Comparison of ENCODE assay signal across 16 cellular contexts in the genomic region with DNA sequence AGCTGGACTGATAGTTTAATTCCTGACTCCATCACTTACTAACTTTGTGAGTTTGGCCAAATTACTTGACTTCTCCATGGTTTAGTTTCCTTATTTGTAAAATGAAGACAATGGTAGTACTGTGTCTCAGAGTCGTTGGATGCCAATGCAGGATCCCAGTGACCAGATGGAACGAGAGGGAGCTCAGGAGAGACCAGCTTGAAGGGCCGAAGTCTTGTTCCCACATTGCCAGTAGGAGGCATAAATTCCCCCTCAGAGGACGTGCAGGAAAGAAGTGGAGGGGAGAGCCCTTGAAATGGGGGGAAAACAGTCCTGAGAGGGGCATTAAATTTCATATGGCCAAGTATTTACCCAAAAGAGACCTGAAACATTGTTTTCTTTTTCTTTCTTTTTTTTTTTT. TPM values are rescaled to one million over a fixed set of nuclear protein-coding genes. Genes with fewer than 3 reads are reported as not detected.
DNase-seq lines count a peak whose midpoint lies in the region; ATAC-seq and TF ChIP-seq lines count a peak whose summit lies in the region.
"Had no signal": no experiment of that assay in that cellular context is flagged by ENCODE, and none has a peak within 500 bp of the region (broad histone marks: within the 10 kb centered on the region; RNA-seq: fewer than 3 reads in every experiment).

No MANE protein-coding gene starts in this region.

- H3K27ac ChIP-seq in H9 (ENCODE audit: insufficient read length, low read depth, low read length) (no peak overlapping the region), breast epithelium (peak overlapping the region; percentile 73 to 78), left lung (peak overlapping the region; percentile 6 to 42), smooth muscle cell (ENCODE audit: low read depth) (peak overlapping the region; percentile 38)

- H3K23me2 ChIP-seq in H9 (ENCODE audit: insufficient read length, low read depth, low read length, poor library complexity, severe bottlenecking) = no peaks in the 10 kb centered on the region

- H3K27me3 ChIP-seq in H9 (ENCODE audit: insufficient read depth, low read length) (no peaks in the 10 kb centered on the region), breast epithelium (no peaks in the 10 kb centered on the region), left lung (no peaks in the 10 kb centered on the region), smooth muscle cell (ENCODE audit: low read depth) (no peaks in the 10 kb centered on the region)

- H2BK12ac ChIP-seq in H9 (ENCODE audit: insufficient read length, low read depth, low read length) = no peak overlapping the region

- DNase-seq in H9 = no peak
- DNase-seq in breast epithelium (ENCODE audit: low spot score in 2 of 2) = peak in 1 of 2 donors; percentile 27
- DNase-seq in left lung = no peak
- DNase-seq in smooth muscle cell (lab: John Stamatoyannopoulos, UW; ENCODE audit: unreplicated experiment) = no peak
- DNase-seq in glutamatergic neuron = no peak
- DNase-seq in activated CD4-positive, alpha-beta T cell treated with anti-CD3 and anti-CD28 coated beads, Interleukin-2, amount 10 ng/mL, durations not matched to agents 24 days and 14 days = no peak
- DNase-seq in GM19238 (ENCODE audit: insufficient read length, low spot score) = no peak
- DNase-seq: activated effector memory CD4-positive, alpha-beta T cell treated with Interleukin-2 at 50 U/mL for 16 hours; anterior cingulate cortex; naive thymus-derived CD4-positive, alpha-beta T cell; NCI-H2081; NCI-H69; T-helper 17 cell had no signal

- H4K20me1 ChIP-seq in H9 (ENCODE audit: control insufficient read depth, insufficient read depth, insufficient read length) (no peaks in the 10 kb centered on the region), smooth muscle cell (ENCODE audit: low read depth) (no peaks in the 10 kb centered on the region)

- TF ChIP-seq POLR2A in breast epithelium (IDR thresholded peaks at IDR 0.05) = no peak

- H3K23ac ChIP-seq in H9 (ENCODE audit: insufficient read length, low read depth, low read length) = no peak overlapping the region

- no peaks in the 10 kb centered on the region for H3K36me3 Mint-ChIP-seq in H9 (ENCODE audit: insufficient read depth in 1 of 3, low read depth in 3 of 3)
- peaks cover 5% of the 10 kb centered on the region for H3K36me3 Mint-ChIP-seq in glutamatergic neuron (ENCODE audit: unreplicated experiment)
- no peaks in the 10 kb centered on the region for H3K36me3 Mint-ChIP-seq in activated CD4-positive, alpha-beta T cell treated with anti-CD3 and anti-CD28 coated beads, Interleukin-2, amount 10 ng/mL, durations not matched to agents 24 days and 14 days (ENCODE audit: low read depth)

- no peak overlapping the region for H4K8ac ChIP-seq in H9 (replicated peaks; ENCODE audit: insufficient read length, low read depth, low read length)

- H2BK120ac ChIP-seq in H9 (ENCODE audit: low read depth, low read length, poor library complexity, severe bottlenecking) = no peak overlapping the region

- H4K91ac ChIP-seq in H9 (ENCODE audit: insufficient read length, low read depth, low read length) = no peak overlapping the region

- no peak overlapping the region for H4K5ac ChIP-seq in H9 (ENCODE audit: insufficient read length, low read depth, low read length)

- no peak overlapping the region for H2AK5ac ChIP-seq in H9 (ENCODE audit: insufficient read length, low read length)

- H3T11ph ChIP-seq in H9 (ENCODE audit: low read length) = no peak overlapping the region

- no peak overlapping the region for H2BK15ac ChIP-seq in H9 (ENCODE audit: low read depth, low read length)

- H3K36me3 ChIP-seq in breast epithelium (no peaks in the 10 kb centered on the region), left lung (no peaks in the 10 kb centered on the region), smooth muscle cell (ENCODE audit: low read depth) (no peaks in the 10 kb centered on the region)

- H3K9me3 Mint-ChIP-seq in H9 = no peaks in the 10 kb centered on the region
- no peaks in the 10 kb centered on the region for H3K9me3 Mint-ChIP-seq in glutamatergic neuron (ENCODE audit: unreplicated experiment)
- no peaks in the 10 kb centered on the region for H3K9me3 Mint-ChIP-seq in activated CD4-positive, alpha-beta T cell treated with anti-CD3 and anti-CD28 coated beads, Interleukin-2, amount 10 ng/mL, durations not matched to agents 24 days and 14 days
- H3K9me3 Mint-ChIP-seq: dendritic cell treated with granulocyte-macrophage colony-stimulating factor and Interleukin-4, amounts not matched to agents 40 ng/mL and 50 ng/mL, for 4 days; naive thymus-derived CD4-positive, alpha-beta T cell had no signal

- intact Hi-C loops in breast epithelium (cut with DNase I; ENCODE audit: low total_unique reads) = loop anchor here (5.0 kb wide), 1 partner anchor 841 kb away; no protein-coding TSS in a partner anchor
- intact Hi-C loops in left lung (cut with DNase I) = no loop called here
- intact Hi-C loops in activated CD4-positive, alpha-beta T cell treated with anti-CD3 and anti-CD28 coated beads, Interleukin-2, amount 10 ng/mL, durations not matched to agents 24 days and 14 days (cut with micrococcal nuclease) = no loop called here

- H3K56ac ChIP-seq in H9 (ENCODE audit: insufficient read length, low read depth, low read length) = no peak overlapping the region

- no peak overlapping the region for H3K18ac ChIP-seq in H9 (ENCODE audit: insufficient read length, low read depth, low read length)

- no peaks in the 10 kb centered on the region for H3K79me2 ChIP-seq in H9 (ENCODE audit: insufficient read depth, low read length)
- H3K79me2 ChIP-seq in smooth muscle cell (ENCODE audit: low read depth) = no peaks in the 10 kb centered on the region

- peak; percentile 45; the same call in 2 of the 3 replicates for TF ChIP-seq CTCF in H9 (conservative IDR thresholded peaks at IDR 0.05)
- TF ChIP-seq CTCF in breast epithelium (IDR thresholded peaks at IDR 0.05) = no peak
- TF ChIP-seq CTCF in left lung (IDR thresholded peaks at IDR 0.05) = no peak
- TF ChIP-seq CTCF in smooth muscle cell (IDR thresholded peaks at IDR 0.05; ENCODE audit: borderline replicate concordance, insufficient read depth, poor library complexity, severe bottlenecking) = no peak
- TF ChIP-seq CTCF in glutamatergic neuron (IDR thresholded peaks at IDR 0.05; ENCODE audit: partially characterized antibody, unreplicated experiment) = no peak

- H2AFZ ChIP-seq in H9 (ENCODE audit: low read length) = no peak overlapping the region
- H2AFZ ChIP-seq in smooth muscle cell (ENCODE audit: low read depth) = no peak overlapping the region

- peaks cover 9% of the 10 kb centered on the region for H3F3A ChIP-seq in smooth muscle cell (ENCODE audit: low read depth)

- H3K79me1 ChIP-seq in H9 (ENCODE audit: insufficient read depth, low read depth, low read length, poor library complexity, severe bottlenecking) = no peaks in the 10 kb centered on the region

- no peak overlapping the region for H2BK5ac ChIP-seq in H9 (ENCODE audit: insufficient read length, low read length)

- H3K4me3 ChIP-seq in breast epithelium (no peak overlapping the region), left lung (no peak overlapping the region), smooth muscle cell (no peak overlapping the region)

- no peak overlapping the region for H3K14ac ChIP-seq in H9 (ENCODE audit: insufficient read depth, low read length)

- 0 out of 4 replicates have a peak, but pooled peaks cover 0 to 2% of the 10 kb centered on the region in 2 experiments for H3K4me1 Mint-ChIP-seq in H9
- H3K4me1 Mint-ChIP-seq in glutamatergic neuron (ENCODE audit: low read depth, unreplicated experiment) = no peaks in the 10 kb centered on the region
- H3K4me1 Mint-ChIP-seq in activated CD4-positive, alpha-beta T cell treated with anti-CD3 and anti-CD28 coated beads, Interleukin-2, amount 10 ng/mL, durations not matched to agents 24 days and 14 days = peaks cover 7% of the 10 kb centered on the region

- H3K27ac Mint-ChIP-seq in H9 (no peak overlapping the region), glutamatergic neuron (ENCODE audit: unreplicated experiment) (no peak overlapping the region)
- no peak overlapping the region for H3K27ac Mint-ChIP-seq in activated CD4-positive, alpha-beta T cell treated with anti-CD3 and anti-CD28 coated beads, Interleukin-2, amount 10 ng/mL, durations not matched to agents 24 days and 14 days
- H3K27ac Mint-ChIP-seq: dendritic cell treated with granulocyte-macrophage colony-stimulating factor and Interleukin-4, amounts not matched to agents 40 ng/mL and 50 ng/mL, for 4 days; naive thymus-derived CD4-positive, alpha-beta T cell; progenitor cell of endocrine pancreas; T-helper 17 cell had no signal

- ATAC-seq in left lung = no peak
- ATAC-seq: naive thymus-derived CD4-positive, alpha-beta T cell; T-helper 17 cell had no signal

- no peak overlapping the region for H3K4me3 Mint-ChIP-seq in H9
- no peak overlapping the region for H3K4me3 Mint-ChIP-seq in glutamatergic neuron (ENCODE audit: unreplicated experiment)
- H3K4me3 Mint-ChIP-seq in activated CD4-positive, alpha-beta T cell treated with anti-CD3 and anti-CD28 coated beads, Interleukin-2, amount 10 ng/mL, durations not matched to agents 24 days and 14 days = no peak overlapping the region
- H3K4me3 Mint-ChIP-seq: dendritic cell treated with granulocyte-macrophage colony-stimulating factor and Interleukin-4, amounts not matched to agents 40 ng/mL and 50 ng/mL, for 4 days; naive thymus-derived CD4-positive, alpha-beta T cell; T-helper 17 cell had no signal

- H3K4me1 ChIP-seq in H9 (ENCODE audit: insufficient read depth, low read length) (no peaks in the 10 kb centered on the region), breast epithelium (no peaks in the 10 kb centered on the region), left lung (peaks cover 0 to 8% of the 10 kb centered on the region in 2 donors), smooth muscle cell (ENCODE audit: low read depth) (no peaks in the 10 kb centered on the region)

- no CpG with 5 or more reads among the region's 4 CpGs for WGBS in H9 (ENCODE audit: extremely low coverage, insufficient read length, low lambda C conversion rate)
- 75% methylated on average over 4 of the region's 4 CpGs for WGBS in smooth muscle cell (ENCODE audit: low lambda C conversion rate)

- H2BK20ac ChIP-seq in H9 (ENCODE audit: low read depth, low read length, poor library complexity, severe bottlenecking) = no peak overlapping the region

- no peak overlapping the region for H3K4me2 ChIP-seq in H9 (ENCODE audit: insufficient read depth, insufficient read length, low read length)
- H3K4me2 ChIP-seq in smooth muscle cell = peak overlapping the region; percentile 55

- H3K9ac ChIP-seq in H9 (ENCODE audit: extremely low read depth, insufficient read length, low read length) (no peak overlapping the region), smooth muscle cell (ENCODE audit: low read depth) (no peak overlapping the region)

- no peak overlapping the region for H3K4ac ChIP-seq in H9 (ENCODE audit: low read depth, low read length)

- H3K9me3 ChIP-seq in H9 (ENCODE audit: control insufficient read depth, low read depth, low read length) = no peaks in the 10 kb centered on the region
- H3K9me3 ChIP-seq in breast epithelium = no peaks in the 10 kb centered on the region
- no peaks in the 10 kb centered on the region for H3K9me3 ChIP-seq in left lung
- H3K9me3 ChIP-seq in smooth muscle cell (replicated peaks; ENCODE audit: low read depth) = no peaks in the 10 kb centered on the region

- H3K27me3 Mint-ChIP-seq in H9 (ENCODE audit: low read depth) = peaks cover 3% of the 10 kb centered on the region; the same call in 1 of the 2 replicates
- H3K27me3 Mint-ChIP-seq in glutamatergic neuron (ENCODE audit: unreplicated experiment) = no peaks in the 10 kb centered on the region
- H3K27me3 Mint-ChIP-seq in activated CD4-positive, alpha-beta T cell treated with anti-CD3 and anti-CD28 coated beads, Interleukin-2, amount 10 ng/mL, durations not matched to agents 24 days and 14 days = peaks cover 11% of the 10 kb centered on the region

RNA-seq across cellular contexts. Expression of gene MUC22, which starts 2.1 kb away (rescaled TPM):
- not detected in 2 replicates for total RNA-seq in H9 (2021)
- not detected for total RNA-seq in breast epithelium
- under 1 TPM in 1 of 2 donors, not detected in 1; 0.20 TPM for total RNA-seq in left lung
- not detected in 2 replicates for total RNA-seq in smooth muscle cell
- polyA plus RNA-seq in smooth muscle cell = not detected in 2 replicates
- total RNA-seq in glutamatergic neuron (ENCODE audit: unreplicated experiment) = not detected
- not detected in 2 replicates for total RNA-seq in activated CD4-positive, alpha-beta T cell treated with anti-CD3 and anti-CD28 coated beads, Interleukin-2, amount 10 ng/mL, durations not matched to agents 24 days and 14 days
- total RNA-seq: naive thymus-derived CD4-positive, alpha-beta T cell; progenitor cell of endocrine pancreas; T-helper 17 cell had no signal
- polyA plus RNA-seq: BJ; naive thymus-derived CD4-positive, alpha-beta T cell had no signal

RNA-seq across cellular contexts. Expression of gene MUC21, which starts 24.6 kb away (rescaled TPM):
- total RNA-seq in H9 (2021) (not detected in 2 replicates), breast epithelium (not detected), left lung (1 to 10 TPM; 8.5 to 9.5 TPM), smooth muscle cell (not detected in 2 replicates), glutamatergic neuron (ENCODE audit: unreplicated experiment) (not detected)
- polyA plus RNA-seq in smooth muscle cell = not detected in 2 replicates
- not detected in 2 replicates for total RNA-seq in activated CD4-positive, alpha-beta T cell treated with anti-CD3 and anti-CD28 coated beads, Interleukin-2, amount 10 ng/mL, durations not matched to agents 24 days and 14 days
- total RNA-seq: naive thymus-derived CD4-positive, alpha-beta T cell; progenitor cell of endocrine pancreas; T-helper 17 cell had no signal
- polyA plus RNA-seq: BJ; naive thymus-derived CD4-positive, alpha-beta T cell had no signal
